Comparison of ENCODE assay signal across 8 cellular contexts in the genomic region with DNA sequence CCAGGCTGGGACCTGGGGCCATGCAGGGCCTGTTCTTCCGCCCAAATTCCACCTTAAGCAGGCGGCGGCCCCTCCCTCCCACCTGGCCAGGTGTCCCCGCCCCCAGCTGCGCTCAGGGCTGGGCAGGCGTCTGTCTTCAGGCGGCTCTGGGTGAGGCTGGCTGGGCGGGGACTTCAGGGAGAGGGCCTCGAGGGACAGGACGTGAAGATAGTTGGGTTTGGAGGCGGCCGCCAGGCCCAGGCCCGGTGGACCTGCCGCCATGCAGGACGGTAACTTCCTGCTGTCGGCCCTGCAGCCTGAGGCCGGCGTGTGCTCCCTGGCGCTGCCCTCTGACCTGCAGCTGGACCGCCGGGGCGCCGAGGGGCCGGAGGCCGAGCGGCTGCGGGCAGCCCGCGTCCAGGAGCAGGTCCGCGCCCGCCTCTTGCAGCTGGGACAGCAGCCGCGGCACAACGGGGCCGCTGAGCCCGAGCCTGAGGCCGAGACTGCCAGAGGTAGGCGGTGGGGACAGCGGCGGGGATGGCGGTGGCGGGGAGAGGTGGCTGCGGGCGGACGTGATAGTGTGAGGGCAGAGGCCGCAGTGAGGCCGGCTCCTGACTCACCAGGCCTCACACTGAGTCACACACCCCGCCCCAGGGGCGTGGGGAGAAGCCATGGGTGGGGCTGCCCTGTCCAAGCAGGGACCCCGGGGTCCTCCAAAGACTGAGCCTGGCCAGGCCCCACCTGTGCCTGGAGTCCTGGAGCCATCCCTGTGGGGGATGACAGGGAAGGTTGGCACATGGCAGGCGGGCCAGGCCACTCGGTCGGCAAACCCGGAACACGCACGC. TPM values are rescaled to one million over a fixed set of nuclear protein-coding genes. Genes with fewer than 3 reads are reported as not detected.
DNase-seq lines count a peak whose midpoint lies in the region; TF ChIP-seq lines count a peak whose summit lies in the region.
"Had no signal": no experiment of that assay in that cellular context is flagged by ENCODE, and none has a peak within 500 bp of the region (broad histone marks: within the 10 kb centered on the region; RNA-seq: fewer than 3 reads in every experiment).

A gene with protein sequence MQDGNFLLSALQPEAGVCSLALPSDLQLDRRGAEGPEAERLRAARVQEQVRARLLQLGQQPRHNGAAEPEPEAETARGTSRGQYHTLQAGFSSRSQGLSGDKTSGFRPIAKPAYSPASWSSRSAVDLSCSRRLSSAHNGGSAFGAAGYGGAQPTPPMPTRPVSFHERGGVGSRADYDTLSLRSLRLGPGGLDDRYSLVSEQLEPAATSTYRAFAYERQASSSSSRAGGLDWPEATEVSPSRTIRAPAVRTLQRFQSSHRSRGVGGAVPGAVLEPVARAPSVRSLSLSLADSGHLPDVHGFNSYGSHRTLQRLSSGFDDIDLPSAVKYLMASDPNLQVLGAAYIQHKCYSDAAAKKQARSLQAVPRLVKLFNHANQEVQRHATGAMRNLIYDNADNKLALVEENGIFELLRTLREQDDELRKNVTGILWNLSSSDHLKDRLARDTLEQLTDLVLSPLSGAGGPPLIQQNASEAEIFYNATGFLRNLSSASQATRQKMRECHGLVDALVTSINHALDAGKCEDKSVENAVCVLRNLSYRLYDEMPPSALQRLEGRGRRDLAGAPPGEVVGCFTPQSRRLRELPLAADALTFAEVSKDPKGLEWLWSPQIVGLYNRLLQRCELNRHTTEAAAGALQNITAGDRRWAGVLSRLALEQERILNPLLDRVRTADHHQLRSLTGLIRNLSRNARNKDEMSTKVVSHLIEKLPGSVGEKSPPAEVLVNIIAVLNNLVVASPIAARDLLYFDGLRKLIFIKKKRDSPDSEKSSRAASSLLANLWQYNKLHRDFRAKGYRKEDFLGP (plus strand): TSS at position 176 of the 824 bp plus-strand sequence. CDS start 84 bp downstream, at position 260.

- intact Hi-C loops in thyroid gland (cut with DNase I): no loop called here

- H3K27me3 ChIP-seq in iPS DF 6.9 (ENCODE audit: control insufficient read depth, insufficient read depth, low read length) (no peaks in the 10 kb centered on the region), thyroid gland (no peaks in the 10 kb centered on the region)

- H3K27ac ChIP-seq in iPS DF 6.9 (ENCODE audit: low read length) (no peak within 1 kb of the TSS), thyroid gland (peak within 1 kb of the TSS in 2 of 3 donors; percentile 29 to 56)

- TF ChIP-seq CTCF in thyroid gland (IDR thresholded peaks at IDR 0.05): no peak
- no peak for TF ChIP-seq CTCF in GM20000 (IDR thresholded peaks at IDR 0.05; ENCODE audit: extremely low read depth, missing control alignments)

- peak in 1 of 2 donors; percentile 69 for TF ChIP-seq POLR2A in thyroid gland (IDR thresholded peaks at IDR 0.05)

- DNase-seq in HS-5 (ENCODE audit: low read depth) (peak; percentile 55), SW480 (ENCODE audit: low spot score) (peak; percentile 91), iPS DF 6.9 (ENCODE audit: low read depth, low spot score) (no peak), thyroid gland (peak; percentile 91 to 92), GM20000 (ENCODE audit: low spot score) (no peak), anterior cingulate cortex (lab: John Stamatoyannopoulos, UW) (no peak)
- no peak for DNase-seq in activated CD8-positive, alpha-beta memory T cell treated with anti-CD3 and anti-CD28 coated beads for 24 hours
- DNase-seq: left cardiac atrium had no signal

- H3K9me3 ChIP-seq in iPS DF 6.9 (ENCODE audit: control insufficient read depth, insufficient read depth, low read length) (no peaks in the 10 kb centered on the region), thyroid gland (no peaks in the 10 kb centered on the region)

- peaks cover 4% of the 10 kb centered on the region for H3K4me1 ChIP-seq in iPS DF 6.9 (ENCODE audit: control insufficient read depth, insufficient read depth, low read length)
- peaks cover 31 to 34% of the 10 kb centered on the region in 2 donors for H3K4me1 ChIP-seq in thyroid gland

- WGBS in iPS DF 6.9 (ENCODE audit: insufficient coverage, insufficient read length): no CpG with 5 or more reads among the region's 57 CpGs
- WGBS in thyroid gland, 2 donors: 32 to 59% methylated on average over 7 to 10 of the region's 57 CpGs

- H3K36me3 ChIP-seq in iPS DF 6.9 (ENCODE audit: control insufficient read depth, insufficient read depth, low read length): peaks cover 10% of the 10 kb centered on the region; the same call in 1 of the 2 replicates
- no peaks in the 10 kb centered on the region for H3K36me3 ChIP-seq in thyroid gland

- H3K4me3 ChIP-seq in iPS DF 6.9 (ENCODE audit: low read length) (peak within 1 kb of the TSS; percentile 62), thyroid gland (replicated peaks in 1 of 3) (peak within 1 kb of the TSS; percentile 14 to 52 (median 34))

RNA-seq across cellular contexts. Expression of the gene that starts here (rescaled TPM):
- 10 to 100 TPM; 30.4 to 58.4 (median 46.9) TPM for total RNA-seq in thyroid gland

Comparison
In these comparisons a context has a peak if more than half of its experiments do, and no peak if none do; other contexts are left out.
1. DNase-seq: peak in HS-5 (single experiment), SW480 (single experiment) and thyroid gland (2 of 2); none in iPS DF 6.9 (single experiment), GM20000 (single experiment), activated CD8-positive, alpha-beta memory T cell treated with anti-CD3 and anti-CD28 coated beads for 24 hours (single experiment) and anterior cingulate cortex (0 of 58).